ENCODE assay signal across 12 cellular contexts in genomic region chr6:155079985-155080452, GRCh38.
DNase-seq lines count a peak whose midpoint lies in the region; ATAC-seq and TF ChIP-seq lines count a peak whose summit lies in the region.
"Had no signal": no experiment of that assay in that cellular context is flagged by ENCODE, and none has a peak within 500 bp of the region (broad histone marks: within the 10 kb centered on the region; RNA-seq: fewer than 3 reads in every experiment).

No MANE protein-coding gene starts in this region.

- H3K27me3 ChIP-seq in GM06990 (replicated peaks; ENCODE audit: control insufficient read depth, insufficient read depth, low read length) (no peaks in the 10 kb centered on the region; the same call in 1 of the 2 replicates), foreskin keratinocyte (no peaks in the 10 kb centered on the region)
- H3K27me3 ChIP-seq: colonic mucosa had no signal

- ATAC-seq in GM21576 (IDR thresholded peaks at IDR 0.05; ENCODE audit: unreplicated experiment), result peak; percentile 43
- ATAC-seq in Right ventricle myocardium superior (ENCODE audit: poor library complexity), result no peak
- no peak for ATAC-seq in foreskin keratinocyte

- no peak overlapping the region for H3K27ac ChIP-seq in foreskin keratinocyte
- H3K27ac ChIP-seq: colonic mucosa, prostate gland had no signal

- no peak for TF ChIP-seq CTCF in GM06990 (IDR thresholded peaks at IDR 0.05; ENCODE audit: insufficient read depth, low read length, poor library complexity, severe bottlenecking)
- no peak for TF ChIP-seq CTCF in foreskin keratinocyte (conservative IDR thresholded peaks at IDR 0.05)

- no peaks in the 10 kb centered on the region for H3K36me3 ChIP-seq in GM06990 (ENCODE audit: control insufficient read depth, insufficient read depth, low read length)
- H3K36me3 ChIP-seq: colonic mucosa, prostate gland had no signal

- H3K4me3 ChIP-seq in GM06990 (replicated peaks; ENCODE audit: low read depth, low read length), result no peak overlapping the region
- H3K4me3 ChIP-seq in Jurkat, Clone E6-1 (ENCODE audit: low read length), result no peak overlapping the region
- H3K4me3 ChIP-seq: colonic mucosa, prostate gland had no signal

- peaks cover 8% of the 10 kb centered on the region for H3K4me1 ChIP-seq in foreskin keratinocyte
- H3K4me1 ChIP-seq: colonic mucosa, prostate gland had no signal

- intact Hi-C loops in Right ventricle myocardium superior (cut with DNase I), result no loop called here

- DNase-seq in GM06990 (ENCODE audit: extremely low read depth, insufficient read length) (peak; percentile 19), astrocyte of the hippocampus (ENCODE audit: low read depth, low spot score) (peak; percentile 19), Right ventricle myocardium superior (no peak), foreskin keratinocyte (no peak), cerebellar cortex (ENCODE audit: low spot score) (no peak)
- DNase-seq in Jurkat, Clone E6-1 (ENCODE audit: low read depth, low spot score), result peak; percentile 25
- DNase-seq in activated CD8-positive, alpha-beta memory T cell treated with anti-CD3 and anti-CD28 coated beads, Interleukin-2, amount 50 U/mL, for 48 hours, result no peak
- DNase-seq: activated CD4-positive, alpha-beta T cell treated with anti-CD3 and anti-CD28 coated beads for 4 hours; CD8-positive, alpha-beta memory T cell; colonic mucosa had no signal

Comparison
In these comparisons a context has a peak if more than half of its experiments do, and no peak if none do; other contexts are left out.
1. DNase-seq: peak in GM06990 (single experiment), Jurkat, Clone E6-1 (single experiment) and astrocyte of the hippocampus (single experiment); none in Right ventricle myocardium superior (single experiment), foreskin keratinocyte (0 of 2), cerebellar cortex (single experiment) and activated CD8-positive, alpha-beta memory T cell treated with anti-CD3 and anti-CD28 coated beads, Interleukin-2, amount 50 U/mL, for 48 hours (single experiment).